26 cellular contexts compared by ENCODE assay signal in genomic region chr1:161250829-161251228, GRCh38. TPM values are rescaled to one million over a fixed set of nuclear protein-coding genes. Genes with fewer than 3 reads are reported as not detected.
"Had no signal": no experiment of that assay in that cellular context is flagged by ENCODE, and none has a peak within 500 bp of the region (broad histone marks: within the 10 kb centered on the region; RNA-seq: fewer than 3 reads in every experiment).

No MANE protein-coding gene starts in this region.

- H3K4me3 ChIP-seq: SJSA1, SK-N-MC had no signal

- H3K36me3 ChIP-seq: SJSA1 had no signal

- H3K27me3 ChIP-seq: SJSA1 had no signal

- H3K9me3 ChIP-seq: SJSA1 had no signal

- DNase-seq: KBM-7, MV-4-11, NCI-H1048, NCI-H1105 treated with DMSO at 0.1 percent for 48 hours, NCI-H1417 treated with DMSO at 0.1 percent for 48 hours, NCI-H146, NCI-H1694 treated with DMSO at 0.1 percent for 48 hours, NCI-H2029, NCI-H2081 treated with DMSO at 0.1 percent for 48 hours, NCI-H2171, NCI-H226, NCI-H446, NCI-H510A, NCI-H524 treated with DMSO at 0.1 percent for 48 hours, NCI-H69, NCI-H774, Right ventricle myocardium superior, RPMI8226, SIG-M5 had no signal

- H3K27ac ChIP-seq: HL-60, SJSA1, SK-N-MC had no signal

- H3K4me1 ChIP-seq: SJSA1 had no signal

- FAIRE-seq: HTR-8/SVneo, RCC 7860 had no signal

RNA-seq across cellular contexts. Expression of gene PCP4L1, which starts 7.7 kb away (rescaled TPM):
- total RNA-seq: MCF 10A, SJSA1 had no signal

RNA-seq across cellular contexts. Expression of gene NR1I3, which starts 12.8 kb away (rescaled TPM):
- total RNA-seq: LHCN-M2, MCF 10A, Right ventricle myocardium superior, SJSA1 had no signal

RNA-seq across cellular contexts. Expression of gene APOA2, which starts 27.4 kb away (rescaled TPM):
- total RNA-seq: LHCN-M2, MCF 10A, SJSA1 had no signal
